Comparison of ENCODE assay signal across 8 cellular contexts in the genomic region with DNA sequence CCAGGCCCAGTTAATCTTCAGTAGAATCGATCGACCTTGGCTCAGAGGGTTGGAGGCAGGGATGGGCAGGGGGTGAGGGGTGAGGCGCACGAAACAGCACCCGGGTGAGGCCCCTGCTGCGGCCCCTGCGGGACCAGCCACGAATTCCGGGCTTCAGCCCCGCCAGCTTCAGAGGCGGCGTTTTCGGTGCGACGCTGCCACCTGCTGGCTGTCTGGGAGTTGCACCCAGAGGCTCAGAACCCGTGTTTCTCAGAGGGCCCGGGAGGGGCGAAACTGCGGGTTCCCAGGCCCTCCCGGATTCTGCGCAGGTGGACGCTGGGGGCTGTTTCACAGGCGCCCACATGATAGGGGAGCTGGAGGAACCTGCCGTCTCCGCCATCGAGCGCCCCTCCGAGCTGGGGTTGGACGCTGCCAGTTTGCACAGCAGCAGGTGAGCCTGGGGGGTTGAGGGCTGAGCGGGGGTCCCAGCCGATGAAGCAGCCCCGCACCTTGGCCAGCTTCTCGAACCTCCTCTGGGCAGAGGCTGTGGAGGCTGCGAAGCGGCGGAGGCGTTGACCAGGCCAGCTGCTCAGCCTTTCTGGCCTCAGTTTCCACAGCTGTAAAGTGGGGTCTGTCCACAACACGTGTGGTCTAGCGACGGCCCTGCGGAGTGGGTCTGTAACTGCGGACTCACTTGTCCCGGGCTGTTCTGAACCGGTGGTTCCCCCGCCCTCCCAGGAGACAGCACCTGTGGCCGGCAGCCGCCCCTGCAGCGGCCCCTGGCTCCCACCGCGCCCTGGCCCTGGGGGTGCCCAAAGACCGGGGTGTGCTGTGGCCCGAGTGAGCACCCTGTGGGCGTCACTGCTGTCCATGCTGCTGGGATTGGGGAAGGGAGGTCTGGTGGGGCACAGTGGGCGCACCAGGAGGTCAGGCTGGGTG. TPM values are rescaled to one million over a fixed set of nuclear protein-coding genes. Genes with fewer than 3 reads are reported as not detected.
DNase-seq lines count a peak whose midpoint lies in the region; ATAC-seq and TF ChIP-seq lines count a peak whose summit lies in the region.

No MANE protein-coding gene starts in this region.

- DNase-seq in CD1c-positive myeloid dendritic cell (ENCODE audit: extremely low spot score) (peak; percentile 90), GM19238 (ENCODE audit: insufficient read length, low spot score) (peak; percentile 97), NCI-H526 (lab: John Stamatoyannopoulos, UW) (peak; percentile 45 to 92), mesothelial cell of epicardium (ENCODE audit: low spot score in 2 of 2, unreplicated experiment in 2 of 2) (peak; percentile 58 to 90)
- peak; percentile 88 for DNase-seq in activated CD4-positive, alpha-beta memory T cell treated with anti-CD3 and anti-CD28 coated beads for 36 hours
- peak; percentile 92 for DNase-seq in stimulated activated CD8-positive, alpha-beta memory T cell treated with anti-CD3 and anti-CD28 coated beads, Interleukin-4, amount 100 ng/mL, for 48 hours

- H3K36me3 ChIP-seq in ectodermal cell (ENCODE audit: control insufficient read depth, insufficient read depth, low read length), result no peaks in the 10 kb centered on the region

- H3K4me3 ChIP-seq in ectodermal cell (ENCODE audit: insufficient read depth, low read depth, low read length), result peak overlapping the region; percentile 10

- peaks cover 14% of the 10 kb centered on the region for H3K9me3 Mint-ChIP-seq in activated CD4-positive, alpha-beta memory T cell treated with anti-CD3 and anti-CD28 coated beads for 36 hours
- peaks cover 14% of the 10 kb centered on the region for H3K9me3 Mint-ChIP-seq in mesothelial cell of epicardium

- no peak overlapping the region for H3K27ac ChIP-seq in ectodermal cell (ENCODE audit: insufficient read depth, low read depth, low read length, poor library complexity, severe bottlenecking)

- peaks cover 49% of the 10 kb centered on the region for H3K27me3 Mint-ChIP-seq in activated CD4-positive, alpha-beta memory T cell treated with anti-CD3 and anti-CD28 coated beads for 36 hours
- H3K27me3 Mint-ChIP-seq in mesothelial cell of epicardium (ENCODE audit: low read depth), result peaks cover 88% of the 10 kb centered on the region

- intact Hi-C loops in activated CD4-positive, alpha-beta memory T cell treated with anti-CD3 and anti-CD28 coated beads for 36 hours (cut with micrococcal nuclease), result loop anchor here (1.0 to 5.0 kb wide), 4 partner anchors 37 to 187 kb away; no protein-coding TSS in a partner anchor

- peaks cover 27% of the 10 kb centered on the region for H3K4me1 Mint-ChIP-seq in activated CD4-positive, alpha-beta memory T cell treated with anti-CD3 and anti-CD28 coated beads for 36 hours (ENCODE audit: low read depth)
- H3K4me1 Mint-ChIP-seq in mesothelial cell of epicardium, result peaks cover 9% of the 10 kb centered on the region

- peaks cover 28% of the 10 kb centered on the region for H3K4me1 ChIP-seq in ectodermal cell (ENCODE audit: control insufficient read depth, insufficient read depth, low read length)

- TF ChIP-seq CTCF in mesothelial cell of epicardium (IDR thresholded peaks at IDR 0.05; ENCODE audit: unreplicated experiment), result peak; percentile 94

- CTCF ChIA-PET in activated CD4-positive, alpha-beta memory T cell treated with anti-CD3 and anti-CD28 coated beads for 36 hours (lab: Charles Lee), result interaction anchor here (0.6 to 2.2 kb wide), 19 partner anchors 19 to 507 kb away, joined by 3 to 27 read pairs (median 4); a partner anchor contains a TSS

- POLR2A ChIA-PET in activated CD4-positive, alpha-beta memory T cell treated with anti-CD3 and anti-CD28 coated beads for 36 hours (lab: Charles Lee), result no interaction called here

- H3K27ac Mint-ChIP-seq in activated CD4-positive, alpha-beta memory T cell treated with anti-CD3 and anti-CD28 coated beads for 36 hours, result peak overlapping the region; percentile 9
- H3K27ac Mint-ChIP-seq in mesothelial cell of epicardium, result no peak overlapping the region

- no peaks in the 10 kb centered on the region for H3K9me3 ChIP-seq in ectodermal cell (ENCODE audit: control insufficient read depth, low read length)

- WGBS in ectodermal cell, 2 experiments, result 26 to 28% methylated on average over 54 of the region's 54 CpGs

- peaks cover 4% of the 10 kb centered on the region for H3K36me3 Mint-ChIP-seq in activated CD4-positive, alpha-beta memory T cell treated with anti-CD3 and anti-CD28 coated beads for 36 hours
- H3K36me3 Mint-ChIP-seq in mesothelial cell of epicardium, result peaks cover 7% of the 10 kb centered on the region

- peak; percentile 38 for ATAC-seq in HG03378 (IDR thresholded peaks at IDR 0.05; ENCODE audit: unreplicated experiment)

- H3K27me3 ChIP-seq in ectodermal cell (ENCODE audit: control insufficient read depth, insufficient read depth, low read length, poor library complexity, severe bottlenecking), result peaks cover 95% of the 10 kb centered on the region

- H3K4me3 Mint-ChIP-seq in activated CD4-positive, alpha-beta memory T cell treated with anti-CD3 and anti-CD28 coated beads for 36 hours, result peak overlapping the region; percentile 66
- peak overlapping the region; percentile 49 for H3K4me3 Mint-ChIP-seq in mesothelial cell of epicardium

RNA-seq across cellular contexts. Expression of a gene that starts 2.5 kb away (rescaled TPM):
- total RNA-seq in activated CD4-positive, alpha-beta memory T cell treated with anti-CD3 and anti-CD28 coated beads for 36 hours, result not detected
- not detected for polyA plus RNA-seq in ectodermal cell (2013, experiment 1 of 4)
- polyA plus RNA-seq in ectodermal cell (2013, experiment 2 of 4), result not detected
- not detected for polyA plus RNA-seq in ectodermal cell (2013, experiment 3 of 4)
- not detected for polyA plus RNA-seq in ectodermal cell (2013, experiment 4 of 4)
- not detected in 3 replicates for total RNA-seq in mesothelial cell of epicardium

RNA-seq across cellular contexts. Expression of a gene that starts 56.8 kb away (rescaled TPM):
- 1 to 10 TPM; 9.5 to 9.7 TPM for total RNA-seq in activated CD4-positive, alpha-beta memory T cell treated with anti-CD3 and anti-CD28 coated beads for 36 hours
- 0.78 TPM for polyA plus RNA-seq in ectodermal cell (2013, experiment 1 of 4)
- polyA plus RNA-seq in ectodermal cell (2013, experiment 2 of 4), result 0.82 TPM
- 0.64 TPM for polyA plus RNA-seq in ectodermal cell (2013, experiment 3 of 4)
- polyA plus RNA-seq in ectodermal cell (2013, experiment 4 of 4), result 0.61 TPM
- 5.3 to 7.1 TPM (median 5.7 TPM) in 3 replicates for total RNA-seq in mesothelial cell of epicardium
